ENCODE assay signal across 19 cellular contexts in genomic region chr2:241814571-241815476, GRCh38. TPM values are rescaled to one million over a fixed set of nuclear protein-coding genes. Genes with fewer than 3 reads are reported as not detected.
DNase-seq lines count a peak whose midpoint lies in the region; ATAC-seq, FAIRE-seq and TF ChIP-seq lines count a peak whose summit lies in the region.
"Had no signal": no experiment of that assay in that cellular context is flagged by ENCODE, and none has a peak within 500 bp of the region (broad histone marks: within the 10 kb centered on the region; RNA-seq: fewer than 3 reads in every experiment).

No MANE protein-coding gene starts in this region.

- H3K4me1 ChIP-seq in A549 (no peaks in the 10 kb centered on the region), K562 (replicated peaks in 1 of 2; ENCODE audit: control insufficient read depth in 2 of 2, insufficient read depth in 2 of 2, low read length in 2 of 2) (peaks cover 0 to 71% of the 10 kb centered on the region in 2 experiments; a peak in 3 of 5 replicates), mucosa of descending colon (ENCODE audit: low read depth) (peaks cover 15% of the 10 kb centered on the region)

- no peak for FAIRE-seq in A549 (lab: Jason Lieb, UNC)
- no peak for FAIRE-seq in K562 (lab: Jason Lieb, UNC)

- POLR2A ChIA-PET in A549 (lab: Yijun Ruan, JAX) = no interaction called here
- POLR2A ChIA-PET in K562 (lab: Yijun Ruan, JAX) = no interaction called here

- TF ChIP-seq POLR2A in A549 (IDR thresholded peaks at IDR 0.05; ENCODE audit: low read length) = no peak
- TF ChIP-seq POLR2A in K562 (conservative IDR thresholded peaks at IDR 0.05) = no peak

- no peaks in the 10 kb centered on the region for H3K79me2 ChIP-seq in K562 (ENCODE audit: control insufficient read depth, insufficient read depth, low read length)

- WGBS in A549 (ENCODE audit: missing lambda C conversion rate) = 64% methylated on average over 27 of the region's 58 CpGs
- 61% methylated on average over 12 of the region's 58 CpGs for WGBS in K562 (ENCODE audit: insufficient coverage, low coverage, missing lambda C conversion rate)

- no peak for TF ChIP-seq RAD21 in A549 (conservative IDR thresholded peaks at IDR 0.05 in 1 of 2, IDR thresholded peaks at IDR 0.05 in 1 of 2)
- TF ChIP-seq RAD21 in K562 (CRISPR knock-in tag; conservative IDR thresholded peaks at IDR 0.05 in 1 of 2, IDR thresholded peaks at IDR 0.05 in 1 of 2) = no peak

- H3K4me2 ChIP-seq in A549 (no peak overlapping the region), K562 (ENCODE audit: insufficient read depth, low read length) (no peak overlapping the region)

- in situ Hi-C loops in K562 (cut with MboI) = no loop called here

- H3K27ac ChIP-seq in A549 = no peak overlapping the region
- H3K27ac ChIP-seq in K562 (ENCODE audit: extremely low read depth, low read depth, low read length) = no peak overlapping the region
- H3K27ac ChIP-seq: colonic mucosa, epithelial cell of prostate had no signal

- peak; percentile 16 to 66; a peak in 5 of 6 replicates for ATAC-seq in A549
- ATAC-seq in K562 = no peak; the same call in 2 of the 3 replicates
- peak; percentile 35 for ATAC-seq in mucosa of descending colon
- ATAC-seq in HG02610 (IDR thresholded peaks at IDR 0.05; ENCODE audit: unreplicated experiment) = no peak
- ATAC-seq in GM19324 (IDR thresholded peaks at IDR 0.05; ENCODE audit: low FRiP score, unreplicated experiment) = no peak
- ATAC-seq in GM19452 (IDR thresholded peaks at IDR 0.05; ENCODE audit: unreplicated experiment) = no peak
- no peak for ATAC-seq in HG03378 (IDR thresholded peaks at IDR 0.05; ENCODE audit: unreplicated experiment)

- no peaks in the 10 kb centered on the region for H3K27me3 ChIP-seq in K562 (ENCODE audit: control insufficient read depth in 2 of 2, insufficient read depth in 2 of 2, low read length in 2 of 2)
- H3K27me3 ChIP-seq: colonic mucosa, gastrocnemius medialis had no signal

- BruUV-seq in K562 (replicated peaks; lab: Mats Ljungman, UMichigan) = no TSS peak

- CTCF ChIA-PET in A549 (lab: Yijun Ruan, JAX) (no interaction called here), K562 (lab: Yijun Ruan, JAX; ENCODE audit: low intra/inter-chr PET ratio) (no interaction called here)

- H3K4me3 ChIP-seq in A549 (no peak overlapping the region), K562 (no peak overlapping the region), mucosa of descending colon (no peak overlapping the region)
- H3K4me3 ChIP-seq: colonic mucosa, gastrocnemius medialis had no signal

- no peak overlapping the region for H2AFZ ChIP-seq in K562 (ENCODE audit: low read depth, low read length)

- intact Hi-C loops in K562 (cut with micrococcal nuclease) (no loop called here), mucosa of descending colon (cut with DNase I, micrococcal nuclease) (no loop called here)

- DNase-seq in A549 (ENCODE audit: low read depth in 1 of 2, low spot score in 1 of 2) = no peak
- DNase-seq in GM10266 (ENCODE audit: extremely low spot score) = peak; percentile 41
- no peak for DNase-seq in K562 (ENCODE audit: extremely low read depth in 1 of 4, low spot score in 3 of 4)
- DNase-seq in mucosa of descending colon = peak; percentile 3 to 48 (median 42)
- DNase-seq: activated naive CD4-positive, alpha-beta T cell treated with anti-CD3 and anti-CD28 coated beads for 36 hours; colonic mucosa; GF-D8; IMR-90; MV-4-11; natural killer cell; NCI-H748 treated with DMSO at 0.1 percent for 48 hours; stimulated activated CD4-positive, alpha-beta T cell treated with anti-CD3 and anti-CD28 coated beads, Interleukin-15, amount 100 ng/mL, for 24 hours; SW 1271 had no signal

- peak overlapping the region in 1 of 2 experiments; percentile 6; a peak in 2 of 4 replicates for H3K9ac ChIP-seq in K562 (ENCODE audit: insufficient read depth in 1 of 2, low read depth in 2 of 2, low read length in 2 of 2)

- TF ChIP-seq EP300 in A549 (IDR thresholded peaks at IDR 0.05) (no peak), K562 (IDR thresholded peaks at IDR 0.05; ENCODE audit: low read length) (no peak)

- no peaks in the 10 kb centered on the region for H3K9me1 ChIP-seq in K562 (ENCODE audit: control insufficient read depth, insufficient read depth, low read length)

- TF ChIP-seq CTCF in A549 (IDR thresholded peaks at IDR 0.05) = no peak
- TF ChIP-seq CTCF in GM10266 (IDR thresholded peaks at IDR 0.05; ENCODE audit: control insufficient read depth, insufficient read depth, low read depth, missing control alignments) = no peak
- no peak for TF ChIP-seq CTCF in K562 (IDR thresholded peaks at IDR 0.05 in 2 of 3, conservative IDR thresholded peaks at IDR 0.05 in 1 of 3; ENCODE audit: insufficient read depth in 2 of 3, low read depth in 1 of 3, low read length in 3 of 3)
- no peak for TF ChIP-seq CTCF in mucosa of descending colon (IDR thresholded peaks at IDR 0.05)

- H3K36me3 ChIP-seq in K562 (ENCODE audit: control insufficient read depth, insufficient read depth, low read length) = no peaks in the 10 kb centered on the region
- H3K36me3 ChIP-seq in mucosa of descending colon (ENCODE audit: low read depth) = no peaks in the 10 kb centered on the region
- H3K36me3 ChIP-seq: colonic mucosa, gastrocnemius medialis had no signal

- no peaks in the 10 kb centered on the region for H3K9me3 ChIP-seq in A549
- no peaks in the 10 kb centered on the region for H3K9me3 ChIP-seq in K562 (replicated peaks; ENCODE audit: control insufficient read depth, insufficient read depth, low read depth, low read length)
- no peaks in the 10 kb centered on the region for H3K9me3 ChIP-seq in mucosa of descending colon
- H3K9me3 ChIP-seq: colonic mucosa, gastrocnemius medialis had no signal

- H4K20me1 ChIP-seq in K562 (replicated peaks; ENCODE audit: control insufficient read depth, insufficient read depth, low read length) = no peaks in the 10 kb centered on the region

RNA-seq across cellular contexts. Expression of gene NEU4, which starts 5.8 kb away (rescaled TPM):
- polyA plus RNA-seq in A549 (2011; rRNA removed) = 0.08 and 0.13 TPM in 2 replicates
- polyA plus RNA-seq in A549 (2012; cell fraction: cytosol; rRNA removed) = 0.05 and 0.12 TPM in 2 replicates
- polyA plus RNA-seq in A549 (2012; cell fraction: nucleus; rRNA removed) = 1.2 and 1.8 TPM in 2 replicates
- polyA plus RNA-seq in A549 (2017; fragmentation: RNase III; extraction: RNeasy Plus Mini Kit Qiagen cat#74134 plus additional on column Dnase treatment) = 0.19 to 0.70 TPM (median 0.25 TPM) in 3 replicates
- not detected in 2 replicates for polyA minus RNA-seq in A549 (2011; rRNA and poly(A)+ RNA removed)
- 1.3 TPM in 1 of 2 replicates, not detected in the other for total RNA-seq in K562 (2011; cell fraction: chromatin; rRNA removed; ENCODE audit: low replicate concordance)
- total RNA-seq in K562 (2011; cell fraction: nucleolus; rRNA removed) = 0.50 and 0.66 TPM in 2 replicates
- total RNA-seq in K562 (2011; cell fraction: nucleoplasm; rRNA removed) = 0.29 and 1.1 TPM in 2 replicates
- not detected in 2 replicates for total RNA-seq in K562 (2014; rRNA removed)
- total RNA-seq in K562 (2014; rRNA removed; fragmentation: Illumina TruSeq; extraction: Trizol) = not detected in 2 replicates
- not detected in 2 replicates for total RNA-seq in K562 (2015; rRNA removed; fragmentation: Illumina TruSeq; extraction: Trizol)
- total RNA-seq in K562 (2021) = 0.38 and 0.40 TPM in 2 replicates
- 0.12 TPM in 1 of 2 replicates, not detected in the other for polyA plus RNA-seq in K562 (2011; rRNA removed)
- polyA plus RNA-seq in K562 (2011; cell fraction: cytosol; rRNA removed) = 0.12 and 0.21 TPM in 2 replicates
- 0.14 and 0.65 TPM in 2 replicates for polyA plus RNA-seq in K562 (2011; cell fraction: nucleus; rRNA removed)
- 0.55 and 1.1 TPM in 2 replicates for polyA plus RNA-seq in K562 (2012)
- not detected in 2 replicates for polyA plus RNA-seq in K562 (2014; fragmentation: Illumina TruSeq; extraction: Trizol)
- polyA plus RNA-seq in K562 (2014; fragmentation: Nextera tagmentation; extraction: Ambion mirVana) = not detected
- polyA plus RNA-seq in K562 (2014; rRNA removed) = 0.01 TPM in 1 of 2 replicates, not detected in the other
- not detected in 2 replicates for polyA minus RNA-seq in K562 (2011; rRNA and poly(A)+ RNA removed)
- polyA minus RNA-seq in K562 (2011; cell fraction: cytosol; rRNA and poly(A)+ RNA removed) = not detected in 2 replicates
- polyA minus RNA-seq in K562 (2011; cell fraction: nucleus; rRNA and poly(A)+ RNA removed) = 0.27 TPM in 1 of 2 replicates, not detected in the other
- 10 to 100 TPM; 41.4 to 72.5 (median 71.0) TPM for total RNA-seq in mucosa of descending colon
- total RNA-seq: activated naive CD4-positive, alpha-beta T cell treated with anti-CD3 and anti-CD28 coated beads for 36 hours; IMR-90 had no signal
- polyA plus RNA-seq: IMR-90 had no signal

RNA-seq across cellular contexts. Expression of gene GAL3ST2, which starts 38.2 kb away (rescaled TPM):
- polyA plus RNA-seq in A549 (2011; rRNA removed) (0.15 TPM in 1 of 2 replicates, not detected in the other), A549 (2017; fragmentation: RNase III; extraction: RNeasy Plus Mini Kit Qiagen cat#74134 plus additional on column Dnase treatment) (0.41 to 0.86 TPM (median 0.61 TPM) in 3 replicates), K562 (2011; rRNA removed) (0.08 TPM in 1 of 2 replicates, not detected in the other), K562 (2014; fragmentation: Illumina TruSeq; extraction: Trizol) (not detected in 2 replicates), K562 (2014; fragmentation: Nextera tagmentation; extraction: Ambion mirVana) (not detected), K562 (2014; rRNA removed) (0.38 TPM in 1 of 2 replicates, not detected in the other)
- polyA plus RNA-seq in A549 (2012; cell fraction: cytosol; rRNA removed) = 0.20 and 0.38 TPM in 2 replicates
- polyA plus RNA-seq in A549 (2012; cell fraction: nucleus; rRNA removed) = 1.2 and 2.6 TPM in 2 replicates
- not detected in 2 replicates for polyA minus RNA-seq in A549 (2011; rRNA and poly(A)+ RNA removed)
- 0.51 and 1.8 TPM in 2 replicates for total RNA-seq in K562 (2011; cell fraction: chromatin; rRNA removed; ENCODE audit: low replicate concordance)
- total RNA-seq in K562 (2011; cell fraction: nucleolus; rRNA removed) = 1.8 and 2.2 TPM in 2 replicates
- 1.1 TPM in 1 of 2 replicates, not detected in the other for total RNA-seq in K562 (2011; cell fraction: nucleoplasm; rRNA removed)
- total RNA-seq in K562 (2014; rRNA removed) (0.61 TPM in 1 of 2 replicates, not detected in the other), K562 (2014; rRNA removed; fragmentation: Illumina TruSeq; extraction: Trizol) (not detected in 2 replicates), K562 (2015; rRNA removed; fragmentation: Illumina TruSeq; extraction: Trizol) (not detected in 2 replicates), K562 (2021) (0.31 and 0.42 TPM in 2 replicates), mucosa of descending colon (10 to 100 TPM; 15.1 to 46.5 (median 42.4) TPM)
- polyA plus RNA-seq in K562 (2011; cell fraction: cytosol; rRNA removed) = not detected in 2 replicates
- 0.15 and 0.43 TPM in 2 replicates for polyA plus RNA-seq in K562 (2011; cell fraction: nucleus; rRNA removed)
- polyA plus RNA-seq in K562 (2012) = 0.90 and 1.00 TPM in 2 replicates
- not detected in 2 replicates for polyA minus RNA-seq in K562 (2011; rRNA and poly(A)+ RNA removed)
- polyA minus RNA-seq in K562 (2011; cell fraction: cytosol; rRNA and poly(A)+ RNA removed) = not detected in 2 replicates
- 0.33 and 0.67 TPM in 2 replicates for polyA minus RNA-seq in K562 (2011; cell fraction: nucleus; rRNA and poly(A)+ RNA removed)
- total RNA-seq: activated naive CD4-positive, alpha-beta T cell treated with anti-CD3 and anti-CD28 coated beads for 36 hours; IMR-90 had no signal

RNA-seq across cellular contexts. Expression of gene PDCD1, which starts 43.9 kb away (rescaled TPM):
- polyA plus RNA-seq in A549 (2011; rRNA removed) (not detected in 2 replicates), A549 (2017; fragmentation: RNase III; extraction: RNeasy Plus Mini Kit Qiagen cat#74134 plus additional on column Dnase treatment) (not detected in 3 replicates), K562 (2011; rRNA removed) (2.3 and 2.5 TPM in 2 replicates), K562 (2014; fragmentation: Illumina TruSeq; extraction: Trizol) (0.28 and 0.90 TPM in 2 replicates), K562 (2014; fragmentation: Nextera tagmentation; extraction: Ambion mirVana) (not detected), K562 (2014; rRNA removed) (1.1 TPM in 2 replicates)
- not detected in 2 replicates for polyA plus RNA-seq in A549 (2012; cell fraction: cytosol; rRNA removed)
- not detected in 2 replicates for polyA plus RNA-seq in A549 (2012; cell fraction: nucleus; rRNA removed)
- polyA minus RNA-seq in A549 (2011; rRNA and poly(A)+ RNA removed) = not detected in 2 replicates
- 0.88 and 5.3 TPM in 2 replicates for total RNA-seq in K562 (2011; cell fraction: chromatin; rRNA removed; ENCODE audit: low replicate concordance)
- 7.6 and 13.2 TPM in 2 replicates for total RNA-seq in K562 (2011; cell fraction: nucleolus; rRNA removed)
- 4.0 and 4.3 TPM in 2 replicates for total RNA-seq in K562 (2011; cell fraction: nucleoplasm; rRNA removed)
- total RNA-seq in K562 (2014; rRNA removed) (1.3 and 2.0 TPM in 2 replicates), K562 (2014; rRNA removed; fragmentation: Illumina TruSeq; extraction: Trizol) (0.15 TPM in 1 of 2 replicates, not detected in the other), K562 (2015; rRNA removed; fragmentation: Illumina TruSeq; extraction: Trizol) (0.25 and 0.53 TPM in 2 replicates), K562 (2021) (0.87 and 1.0 TPM in 2 replicates), mucosa of descending colon (under 1 TPM in 2 of 3 donors, not detected in 1; 0.13 to 0.70 TPM)
- 3.0 and 16.0 TPM in 2 replicates for polyA plus RNA-seq in K562 (2011; cell fraction: cytosol; rRNA removed)
- polyA plus RNA-seq in K562 (2011; cell fraction: nucleus; rRNA removed) = 1.8 and 6.6 TPM in 2 replicates
- 1.0 and 1.2 TPM in 2 replicates for polyA plus RNA-seq in K562 (2012)
- polyA minus RNA-seq in K562 (2011; rRNA and poly(A)+ RNA removed) = 0.18 and 0.56 TPM in 2 replicates
- 1.8 and 2.1 TPM in 2 replicates for polyA minus RNA-seq in K562 (2011; cell fraction: cytosol; rRNA and poly(A)+ RNA removed)
- polyA minus RNA-seq in K562 (2011; cell fraction: nucleus; rRNA and poly(A)+ RNA removed) = 0.56 and 0.94 TPM in 2 replicates
- total RNA-seq: IMR-90 had no signal
- polyA plus RNA-seq: IMR-90 had no signal

RNA-seq across cellular contexts. Expression of gene RTP5, which starts 54.7 kb away (rescaled TPM):
- polyA plus RNA-seq in A549 (2011; rRNA removed) (not detected in 2 replicates), A549 (2017; fragmentation: RNase III; extraction: RNeasy Plus Mini Kit Qiagen cat#74134 plus additional on column Dnase treatment) (not detected in 3 replicates), K562 (2011; rRNA removed) (not detected in 2 replicates), K562 (2014; fragmentation: Illumina TruSeq; extraction: Trizol) (not detected in 2 replicates), K562 (2014; fragmentation: Nextera tagmentation; extraction: Ambion mirVana) (not detected), K562 (2014; rRNA removed) (not detected in 2 replicates)
- polyA plus RNA-seq in A549 (2012; cell fraction: cytosol; rRNA removed) = not detected in 2 replicates
- not detected in 2 replicates for polyA plus RNA-seq in A549 (2012; cell fraction: nucleus; rRNA removed)
- not detected in 2 replicates for polyA minus RNA-seq in A549 (2011; rRNA and poly(A)+ RNA removed)
- total RNA-seq in K562 (2011; cell fraction: chromatin; rRNA removed; ENCODE audit: low replicate concordance) = not detected in 2 replicates
- total RNA-seq in K562 (2011; cell fraction: nucleolus; rRNA removed) = not detected in 2 replicates
- total RNA-seq in K562 (2011; cell fraction: nucleoplasm; rRNA removed) = not detected in 2 replicates
- total RNA-seq in K562 (2014; rRNA removed) (not detected in 2 replicates), K562 (2014; rRNA removed; fragmentation: Illumina TruSeq; extraction: Trizol) (not detected in 2 replicates), K562 (2015; rRNA removed; fragmentation: Illumina TruSeq; extraction: Trizol) (not detected in 2 replicates), K562 (2021) (not detected in 2 replicates), mucosa of descending colon (not detected)
- not detected in 2 replicates for polyA plus RNA-seq in K562 (2011; cell fraction: cytosol; rRNA removed)
- polyA plus RNA-seq in K562 (2011; cell fraction: nucleus; rRNA removed) = not detected in 2 replicates
- polyA plus RNA-seq in K562 (2012) = not detected in 2 replicates
- polyA minus RNA-seq in K562 (2011; rRNA and poly(A)+ RNA removed) = not detected in 2 replicates
- not detected in 2 replicates for polyA minus RNA-seq in K562 (2011; cell fraction: cytosol; rRNA and poly(A)+ RNA removed)
- polyA minus RNA-seq in K562 (2011; cell fraction: nucleus; rRNA and poly(A)+ RNA removed) = not detected in 2 replicates
- total RNA-seq: activated naive CD4-positive, alpha-beta T cell treated with anti-CD3 and anti-CD28 coated beads for 36 hours; colonic mucosa; gastrocnemius medialis; IMR-90 had no signal
- polyA plus RNA-seq: IMR-90 had no signal

Comparison
In these comparisons a context has a peak if more than half of its experiments do, and no peak if none do; other contexts are left out.
1. ATAC-seq: peak in A549 (2 of 2) and mucosa of descending colon (single experiment); none in K562 (single experiment), HG02610 (single experiment), GM19324 (single experiment), GM19452 (single experiment) and HG03378 (single experiment).
2. DNase-seq: peak in GM10266 (single experiment) and mucosa of descending colon (3 of 3); none in A549 (0 of 2) and K562 (0 of 4).
3. RNA of gene NEU4, which starts 5.8 kb away (total RNA-seq): 41.4 to 72.5 TPM in mucosa of descending colon; 0.29 to 1.3 TPM in K562; every median in the first group is over 10 times any median in the second.
4. RNA of gene GAL3ST2, which starts 38.2 kb away (total RNA-seq): 15.1 to 46.5 TPM in mucosa of descending colon; 0.31 to 2.2 TPM in K562; every median in the first group is over 4 times any median in the second.